ENCODE assay signal across 9 cellular contexts in genomic region chr22:39266398-39267030, GRCh38. TPM values are rescaled to one million over a fixed set of nuclear protein-coding genes. Genes with fewer than 3 reads are reported as not detected.
A peak's percentile ranks its signal among the peaks of the same experiment; 100 is the strongest.
DNase-seq lines count a peak whose midpoint lies in the region; ATAC-seq and TF ChIP-seq lines count a peak whose summit lies in the region.
"Had no signal": no experiment of that assay in that cellular context is flagged by ENCODE, and none has a peak within 500 bp of the region (broad histone marks: within the 10 kb centered on the region; RNA-seq: fewer than 3 reads in every experiment).

No MANE protein-coding gene starts in this region.

- no peaks in the 10 kb centered on the region for H3F3A ChIP-seq in neural progenitor cell (ENCODE audit: low read depth)

- CTCF ChIA-PET in activated CD4-positive, alpha-beta memory T cell treated with anti-CD3 and anti-CD28 coated beads for 36 hours (lab: Charles Lee): no interaction called here

- intact Hi-C loops in activated CD4-positive, alpha-beta T cell treated with anti-CD3 and anti-CD28 coated beads, Interleukin-2, amount 10 ng/mL, durations not matched to agents 24 days and 14 days (cut with micrococcal nuclease): loop anchor here (1.0 kb wide), 3 partner anchors 13 to 325 kb away; no protein-coding TSS in a partner anchor
- intact Hi-C loops in activated CD4-positive, alpha-beta memory T cell treated with anti-CD3 and anti-CD28 coated beads for 36 hours (cut with micrococcal nuclease): loop anchor here (1.0 to 2.0 kb wide), 2 partner anchors 13 to 26 kb away; no protein-coding TSS in a partner anchor

- H4K20me1 ChIP-seq in neural progenitor cell (ENCODE audit: low read depth): no peaks in the 10 kb centered on the region

- TF ChIP-seq CTCF in neural progenitor cell (IDR thresholded peaks at IDR 0.05) (no peak), Peyer's patch (IDR thresholded peaks at IDR 0.05) (no peak)

- peak; percentile 81 for DNase-seq in activated CD4-positive, alpha-beta T cell treated with anti-CD3 and anti-CD28 coated beads, Interleukin-2, amount 10 ng/mL, durations not matched to agents 24 days and 14 days
- no peak for DNase-seq in activated CD4-positive, alpha-beta T cell treated with anti-CD3 and anti-CD28 coated beads for 4 hours
- peak; percentile 86 for DNase-seq in activated CD4-positive, alpha-beta memory T cell treated with anti-CD3 and anti-CD28 coated beads for 36 hours
- no peak for DNase-seq in neural progenitor cell (ENCODE audit: low spot score)
- no peak for DNase-seq in DMS79 treated with DMSO at 0.1 percent for 48 hours (lab: John Stamatoyannopoulos, UW)
- DNase-seq in epidermal melanocyte (ENCODE audit: insufficient read length, low spot score): no peak
- no peak for DNase-seq in Peyer's patch

- H3K4me1 ChIP-seq in neural progenitor cell (no peaks in the 10 kb centered on the region), Peyer's patch (no peaks in the 10 kb centered on the region)

- H3K9me3 ChIP-seq in neural progenitor cell (ENCODE audit: low read depth): no peaks in the 10 kb centered on the region
- peaks cover 0 to 7% (median 3%) of the 10 kb centered on the region in 4 donors for H3K9me3 ChIP-seq in Peyer's patch

- H3K27me3 ChIP-seq in neural progenitor cell (no peaks in the 10 kb centered on the region), Peyer's patch (no peaks in the 10 kb centered on the region)

- peaks cover 21% of the 10 kb centered on the region for H3K4me1 Mint-ChIP-seq in activated CD4-positive, alpha-beta T cell treated with anti-CD3 and anti-CD28 coated beads, Interleukin-2, amount 10 ng/mL, durations not matched to agents 24 days and 14 days
- peaks cover 26% of the 10 kb centered on the region for H3K4me1 Mint-ChIP-seq in activated CD4-positive, alpha-beta memory T cell treated with anti-CD3 and anti-CD28 coated beads for 36 hours (ENCODE audit: low read depth)
- H3K4me1 Mint-ChIP-seq in neural progenitor cell: peaks cover 20% of the 10 kb centered on the region

- H3K36me3 ChIP-seq in neural progenitor cell (no peaks in the 10 kb centered on the region), Peyer's patch (no peaks in the 10 kb centered on the region)
- H3K36me3 ChIP-seq: thoracic aorta had no signal

- peak; percentile 70 for ATAC-seq in HG03039 (IDR thresholded peaks at IDR 0.05; ENCODE audit: unreplicated experiment)

- no peaks in the 10 kb centered on the region for H3K79me2 ChIP-seq in neural progenitor cell (ENCODE audit: low read depth)

- no peak for TF ChIP-seq POLR2A in Peyer's patch (IDR thresholded peaks at IDR 0.05)

- H3K4me3 ChIP-seq in neural progenitor cell (no peak overlapping the region), Peyer's patch (no peak overlapping the region)
- H3K4me3 ChIP-seq: thoracic aorta had no signal

- H3K4me3 Mint-ChIP-seq in activated CD4-positive, alpha-beta T cell treated with anti-CD3 and anti-CD28 coated beads, Interleukin-2, amount 10 ng/mL, durations not matched to agents 24 days and 14 days: peak overlapping the region; percentile 35
- H3K4me3 Mint-ChIP-seq in activated CD4-positive, alpha-beta memory T cell treated with anti-CD3 and anti-CD28 coated beads for 36 hours: no peak overlapping the region
- H3K4me3 Mint-ChIP-seq in neural progenitor cell: no peak overlapping the region

- peak overlapping the region; percentile 88 for H3K27ac Mint-ChIP-seq in activated CD4-positive, alpha-beta T cell treated with anti-CD3 and anti-CD28 coated beads, Interleukin-2, amount 10 ng/mL, durations not matched to agents 24 days and 14 days
- H3K27ac Mint-ChIP-seq in activated CD4-positive, alpha-beta memory T cell treated with anti-CD3 and anti-CD28 coated beads for 36 hours: peak overlapping the region; percentile 82
- H3K27ac Mint-ChIP-seq in neural progenitor cell: peak overlapping the region; percentile 93

- H3K27ac ChIP-seq in neural progenitor cell (no peak overlapping the region), Peyer's patch (peak overlapping the region in 1 of 4 donors; percentile 31)

- H3K9me3 Mint-ChIP-seq in activated CD4-positive, alpha-beta T cell treated with anti-CD3 and anti-CD28 coated beads, Interleukin-2, amount 10 ng/mL, durations not matched to agents 24 days and 14 days: no peaks in the 10 kb centered on the region
- peaks cover 10% of the 10 kb centered on the region for H3K9me3 Mint-ChIP-seq in activated CD4-positive, alpha-beta memory T cell treated with anti-CD3 and anti-CD28 coated beads for 36 hours
- peaks cover 13% of the 10 kb centered on the region for H3K9me3 Mint-ChIP-seq in neural progenitor cell

- no peak overlapping the region for H3K4me2 ChIP-seq in neural progenitor cell

- no peak overlapping the region for H3K9ac ChIP-seq in neural progenitor cell

- H3K36me3 Mint-ChIP-seq in activated CD4-positive, alpha-beta T cell treated with anti-CD3 and anti-CD28 coated beads, Interleukin-2, amount 10 ng/mL, durations not matched to agents 24 days and 14 days (ENCODE audit: low read depth): no peaks in the 10 kb centered on the region
- peaks cover 5% of the 10 kb centered on the region for H3K36me3 Mint-ChIP-seq in activated CD4-positive, alpha-beta memory T cell treated with anti-CD3 and anti-CD28 coated beads for 36 hours
- peaks cover 2% of the 10 kb centered on the region for H3K36me3 Mint-ChIP-seq in neural progenitor cell

- POLR2A ChIA-PET in activated CD4-positive, alpha-beta memory T cell treated with anti-CD3 and anti-CD28 coated beads for 36 hours (lab: Charles Lee): no interaction called here

- H2AFZ ChIP-seq in neural progenitor cell (replicated peaks): no peak overlapping the region

- no peaks in the 10 kb centered on the region for H3K27me3 Mint-ChIP-seq in activated CD4-positive, alpha-beta T cell treated with anti-CD3 and anti-CD28 coated beads, Interleukin-2, amount 10 ng/mL, durations not matched to agents 24 days and 14 days
- peaks cover 3% of the 10 kb centered on the region for H3K27me3 Mint-ChIP-seq in activated CD4-positive, alpha-beta memory T cell treated with anti-CD3 and anti-CD28 coated beads for 36 hours
- H3K27me3 Mint-ChIP-seq in neural progenitor cell (ENCODE audit: insufficient read depth, low read depth): peaks cover 8% of the 10 kb centered on the region

RNA-seq across cellular contexts. Expression of gene PDGFB, which starts 21.7 kb away (rescaled TPM):
- 2.2 and 2.3 TPM in 2 replicates for total RNA-seq in activated CD4-positive, alpha-beta T cell treated with anti-CD3 and anti-CD28 coated beads, Interleukin-2, amount 10 ng/mL, durations not matched to agents 24 days and 14 days
- total RNA-seq in activated CD4-positive, alpha-beta memory T cell treated with anti-CD3 and anti-CD28 coated beads for 36 hours: 10 to 100 TPM; 11.7 to 13.3 TPM
- total RNA-seq in neural progenitor cell (ENCODE audit: low replicate concordance): 0.15 and 0.65 TPM in 2 replicates
- total RNA-seq in Peyer's patch: 10 to 100 TPM in 1 of 4 donors, 1 to 10 TPM in 3; 1.8 to 10.7 (median 3.8) TPM

RNA-seq across cellular contexts. Expression of gene RPL3, which starts 52.9 kb away (rescaled TPM):
- total RNA-seq in activated CD4-positive, alpha-beta T cell treated with anti-CD3 and anti-CD28 coated beads, Interleukin-2, amount 10 ng/mL, durations not matched to agents 24 days and 14 days: 2,129 and 2,132 TPM in 2 replicates
- 1,000 to 10,000 TPM; 2,986 to 3,013 TPM for total RNA-seq in activated CD4-positive, alpha-beta memory T cell treated with anti-CD3 and anti-CD28 coated beads for 36 hours
- total RNA-seq in neural progenitor cell (ENCODE audit: low replicate concordance) (3,021 and 4,709 TPM in 2 replicates), Peyer's patch (1,000 to 10,000 TPM in 3 of 4 donors, 100 to 1,000 TPM in 1; 736 to 1,914 (median 1,266) TPM)

Comparison
In these comparisons a context has a peak if more than half of its experiments do, and no peak if none do; other contexts are left out.
1. DNase-seq: peak in activated CD4-positive, alpha-beta T cell treated with anti-CD3 and anti-CD28 coated beads, Interleukin-2, amount 10 ng/mL, durations not matched to agents 24 days and 14 days (single experiment) and activated CD4-positive, alpha-beta memory T cell treated with anti-CD3 and anti-CD28 coated beads for 36 hours (single experiment); none in activated CD4-positive, alpha-beta T cell treated with anti-CD3 and anti-CD28 coated beads for 4 hours (0 of 2), neural progenitor cell (single experiment), DMS79 treated with DMSO at 0.1 percent for 48 hours (single experiment), epidermal melanocyte (single experiment) and Peyer's patch (0 of 3).
2. Peak in every context shown above with its lines, with median percentiles within 50 percentile points of each other: H3K27ac Mint-ChIP-seq.